ENCODE assay signal across 3 cellular contexts in genomic region chr17:27749562-27750150, GRCh38. TPM values are rescaled to one million over a fixed set of nuclear protein-coding genes. Genes with fewer than 3 reads are reported as not detected.
"Had no signal": no experiment of that assay in that cellular context is flagged by ENCODE, and none has a peak within 500 bp of the region (broad histone marks: within the 10 kb centered on the region; RNA-seq: fewer than 3 reads in every experiment).

No MANE protein-coding gene starts in this region.

RNA-seq across cellular contexts. Expression of gene NOS2, which starts 50.7 kb away (rescaled TPM):
- total RNA-seq: natural killer cell treated with Interleukin-12 subunit alpha and Interleukin-12 subunit beta and Interleukin-15 and Interleukin-18, amount 100 ng/mL, for 72 hours; renal cortical epithelial cell; thoracic aorta had no signal
